28 cellular contexts compared by ENCODE assay signal in genomic region chr2:3472296-3472695, GRCh38. TPM values are rescaled to one million over a fixed set of nuclear protein-coding genes. Genes with fewer than 3 reads are reported as not detected.
DNase-seq lines count a peak whose midpoint lies in the region; ATAC-seq and TF ChIP-seq lines count a peak whose summit lies in the region.
"Had no signal": no experiment of that assay in that cellular context is flagged by ENCODE, and none has a peak within 500 bp of the region (broad histone marks: within the 10 kb centered on the region; RNA-seq: fewer than 3 reads in every experiment).

No MANE protein-coding gene starts in this region.

- intact Hi-C loops in left ventricle myocardium inferior (cut with micrococcal nuclease): no loop called here
- intact Hi-C loops in sigmoid colon (cut with DNase I): no loop called here

- peak; percentile 14 for DNase-seq in left ventricle myocardium inferior
- DNase-seq in sigmoid colon: no peak
- DNase-seq in DMS53 (lab: John Stamatoyannopoulos, UW): no peak
- DNase-seq: activated CD4-positive, alpha-beta T cell treated with anti-CD3 and anti-CD28 coated beads, Interleukin-2, amount 50 U/mL, for 4 hours; activated CD4-positive, CD25-positive, alpha-beta regulatory T cell; activated naive CD4-positive, alpha-beta T cell treated with anti-CD3 and anti-CD28 coated beads, Interleukin-2, amount 50 U/mL, for 16 hours; amniotic stem cell; islet precursor cell; natural killer cell; NCI-H1092 treated with DMSO at 0.1 percent for 48 hours; NCI-H1930; NCI-H526 treated with DMSO at 0.1 percent for 48 hours; ovary; right lobe of liver; stimulated activated naive CD8-positive, alpha-beta T cell treated with anti-CD3 and anti-CD28 coated beads, Interleukin-15, Interleukin-2, amounts not matched to agents 100 U/mL and 50 U/mL, for 24 hours; SW 1271; transverse colon had no signal

- H3K4me3 Mint-ChIP-seq in activated T-helper 17 cell treated with anti-CD3 and anti-CD28 coated beads, Interleukin-2, amount 50 U/mL, for 72 hours: no peak overlapping the region
- H3K4me3 Mint-ChIP-seq: activated T-helper 1 cell treated with anti-CD3 and anti-CD28 coated beads, Interleukin-12 subunit alpha, Interleukin-12 subunit beta, Interleukin-2, Interleukin-4 antibody, amounts not matched to agents 30 ng/mL and 10 ng/mL and 1 ng/mL, durations not matched to agents 14 hours and 24 hours and 36 hours; IgD-negative memory B cell; natural killer cell had no signal

- H3K4me1 Mint-ChIP-seq in activated T-helper 17 cell treated with anti-CD3 and anti-CD28 coated beads, Interleukin-2, amount 50 U/mL, for 72 hours: no peaks in the 10 kb centered on the region

- H3K27ac Mint-ChIP-seq in activated T-helper 17 cell treated with anti-CD3 and anti-CD28 coated beads, Interleukin-2, amount 50 U/mL, for 72 hours: peak overlapping the region; percentile 55
- H3K27ac Mint-ChIP-seq: activated T-helper 1 cell treated with anti-CD3 and anti-CD28 coated beads, Interleukin-12 subunit alpha, Interleukin-12 subunit beta, Interleukin-2, Interleukin-4 antibody, amounts not matched to agents 30 ng/mL and 10 ng/mL and 1 ng/mL, durations not matched to agents 14 hours and 24 hours and 36 hours; IgD-negative memory B cell; natural killer cell had no signal

- H3K27ac ChIP-seq in C4-2B (peak overlapping the region; percentile 87), left ventricle myocardium inferior (replicated peaks) (peak overlapping the region; percentile 90), sigmoid colon (peak overlapping the region in 3 of 4 donors; percentile 84 to 88 (median 84))
- H3K27ac ChIP-seq: A549, cardiac muscle cell, right lobe of liver, transverse colon had no signal

- no peaks in the 10 kb centered on the region for H3K9me3 Mint-ChIP-seq in activated T-helper 17 cell treated with anti-CD3 and anti-CD28 coated beads, Interleukin-2, amount 50 U/mL, for 72 hours
- H3K9me3 Mint-ChIP-seq: activated T-helper 1 cell treated with anti-CD3 and anti-CD28 coated beads, Interleukin-12 subunit alpha, Interleukin-12 subunit beta, Interleukin-2, Interleukin-4 antibody, amounts not matched to agents 30 ng/mL and 10 ng/mL and 1 ng/mL, durations not matched to agents 14 hours and 24 hours and 36 hours; IgD-negative memory B cell; natural killer cell had no signal

- no peak for TF ChIP-seq POLR2A in sigmoid colon (IDR thresholded peaks at IDR 0.05)

- no peak for ATAC-seq in activated T-helper 17 cell treated with anti-CD3 and anti-CD28 coated beads, Interleukin-2, amount 50 U/mL, for 72 hours (replicated peaks)
- ATAC-seq in GM18868 (IDR thresholded peaks at IDR 0.05; ENCODE audit: unreplicated experiment) (no peak), GM21526 (IDR thresholded peaks at IDR 0.05; ENCODE audit: low FRiP score, unreplicated experiment) (no peak), HG03095 (IDR thresholded peaks at IDR 0.05; ENCODE audit: unreplicated experiment) (no peak)
- ATAC-seq: A549; natural killer cell; Panc1; right lobe of liver; stimulated activated naive CD8-positive, alpha-beta T cell treated with anti-CD3 and anti-CD28 coated beads, Interleukin-15, Interleukin-2, amounts not matched to agents 100 U/mL and 50 U/mL, for 24 hours had no signal

- TF ChIP-seq EP300 in sigmoid colon (IDR thresholded peaks at IDR 0.05): no peak

- no peaks in the 10 kb centered on the region for H3K27me3 ChIP-seq in left ventricle myocardium inferior (ENCODE audit: low read depth)
- H3K27me3 ChIP-seq in sigmoid colon: no peaks in the 10 kb centered on the region
- H3K27me3 ChIP-seq: cardiac muscle cell, ovary, right lobe of liver, transverse colon had no signal

- 85 to 86% methylated on average over 10 of the region's 10 CpGs for WGBS in sigmoid colon, 2 donors

- H3K9me3 ChIP-seq in left ventricle myocardium inferior (replicated peaks) (no peaks in the 10 kb centered on the region), sigmoid colon (no peaks in the 10 kb centered on the region)
- H3K9me3 ChIP-seq: A549, HAP-1, ovary, right lobe of liver, transverse colon had no signal

- H3K4me1 ChIP-seq in left ventricle myocardium inferior: peaks cover 47% of the 10 kb centered on the region
- H3K4me1 ChIP-seq in sigmoid colon: peaks cover 0 to 35% (median 32%) of the 10 kb centered on the region in 4 donors
- H3K4me1 ChIP-seq: A549, HAP-1, right lobe of liver, transverse colon had no signal

- H3K4me3 ChIP-seq in left ventricle myocardium inferior (no peak overlapping the region), sigmoid colon (no peak overlapping the region)
- H3K4me3 ChIP-seq: A549, cardiac muscle cell, HAP-1, ovary, right lobe of liver, transverse colon had no signal

- H3K36me3 Mint-ChIP-seq in activated T-helper 17 cell treated with anti-CD3 and anti-CD28 coated beads, Interleukin-2, amount 50 U/mL, for 72 hours (ENCODE audit: low read depth): peaks cover 75% of the 10 kb centered on the region
- H3K36me3 Mint-ChIP-seq: IgD-negative memory B cell, natural killer cell had no signal

- H3K27me3 Mint-ChIP-seq in activated T-helper 17 cell treated with anti-CD3 and anti-CD28 coated beads, Interleukin-2, amount 50 U/mL, for 72 hours: no peaks in the 10 kb centered on the region
- H3K27me3 Mint-ChIP-seq: IgD-negative memory B cell had no signal

- no peak for TF ChIP-seq CTCF in C4-2B (conservative IDR thresholded peaks at IDR 0.05)
- no peak for TF ChIP-seq CTCF in left ventricle myocardium inferior (IDR thresholded peaks at IDR 0.05; ENCODE audit: borderline replicate concordance)
- no peak for TF ChIP-seq CTCF in sigmoid colon (IDR thresholded peaks at IDR 0.05)

- H3K36me3 ChIP-seq in left ventricle myocardium inferior: peaks cover 52% of the 10 kb centered on the region
- peaks cover 13 to 64% (median 23%) of the 10 kb centered on the region in 4 donors for H3K36me3 ChIP-seq in sigmoid colon
- H3K36me3 ChIP-seq: ovary had no signal

RNA-seq across cellular contexts. Expression of gene ADI1, which starts 47.0 kb away (rescaled TPM):
- total RNA-seq in activated T-helper 17 cell treated with anti-CD3 and anti-CD28 coated beads, Interleukin-2, amount 50 U/mL, for 72 hours: 10 to 100 TPM; 25.8 to 26.0 TPM
- 195 TPM for total RNA-seq in left ventricle myocardium inferior
- total RNA-seq in sigmoid colon: 100 to 1,000 TPM in 1 of 4 donors, 10 to 100 TPM in 3; 35.7 to 104 (median 77.1) TPM
- 100 to 1,000 TPM in 2 of 3 donors, 10 to 100 TPM in 1; 47.4 to 114 (median 111) TPM for polyA plus RNA-seq in sigmoid colon
